Comparison of ENCODE assay signal across 23 cellular contexts in the genomic region with DNA sequence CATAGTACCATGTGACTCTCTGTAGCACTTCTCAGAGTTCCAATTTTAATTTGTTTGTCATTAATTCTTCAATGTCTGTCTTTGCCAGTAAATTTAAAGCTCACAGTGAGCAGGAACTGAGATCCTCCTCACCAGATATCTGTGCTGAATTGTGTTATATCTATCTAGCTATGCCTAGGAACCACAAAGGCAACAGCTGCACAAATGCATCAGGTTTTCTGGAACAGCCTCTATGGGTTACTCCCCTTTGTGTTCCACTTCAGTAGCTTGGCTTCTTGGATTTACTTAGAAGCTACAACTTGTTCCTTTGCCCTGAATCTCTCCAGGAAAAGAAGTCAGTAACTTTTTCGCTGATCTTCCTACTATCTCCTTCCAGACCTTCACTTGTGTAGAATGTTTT.
DNase-seq lines count a peak whose midpoint lies in the region; ATAC-seq and TF ChIP-seq lines count a peak whose summit lies in the region.
"Had no signal": no experiment of that assay in that cellular context is flagged by ENCODE, and none has a peak within 500 bp of the region (broad histone marks: within the 10 kb centered on the region; RNA-seq: fewer than 3 reads in every experiment).

No MANE protein-coding gene starts in this region.

- H3K9me3 Mint-ChIP-seq in activated CD8-positive, alpha-beta T cell treated with anti-CD3 and anti-CD28 coated beads, Interleukin-2, amount 10 ng/mL, durations not matched to agents 7 days and 5 days (ENCODE audit: insufficient read depth): peaks cover 5% of the 10 kb centered on the region

- no peak overlapping the region for H2BK120ac ChIP-seq in neuronal stem cell (ENCODE audit: low read depth, low read length)

- no peak overlapping the region for H2BK5ac ChIP-seq in neuronal stem cell (ENCODE audit: low read length)

- no peaks in the 10 kb centered on the region for H4K20me1 ChIP-seq in PC-9 (ENCODE audit: insufficient read depth)
- H4K20me1 ChIP-seq: BLaER1 treated with 17β-estradiol and CSF1 and Interleukin-3, amounts not matched to agents 10 nM and 100 nM had no signal

- H2AK5ac ChIP-seq in neuronal stem cell (ENCODE audit: low read depth, low read length): no peak overlapping the region

- H3K4me3 Mint-ChIP-seq in activated CD8-positive, alpha-beta T cell treated with anti-CD3 and anti-CD28 coated beads, Interleukin-2, amount 10 ng/mL, durations not matched to agents 7 days and 5 days: no peak overlapping the region
- H3K4me3 Mint-ChIP-seq: CD14-positive monocyte; CD4-positive, alpha-beta T cell; CD8-positive, alpha-beta memory T cell; GM23338; H9 had no signal

- H3K9me3 ChIP-seq in PC-9 (ENCODE audit: insufficient read depth, low read depth) (no peaks in the 10 kb centered on the region), neuronal stem cell (replicated peaks in 1 of 2; ENCODE audit: control insufficient read depth in 2 of 2, insufficient read depth in 1 of 2, low read depth in 1 of 2, low read length in 2 of 2) (peaks cover 0 to 1% of the 10 kb centered on the region in 2 donors)
- H3K9me3 ChIP-seq: A549, BE2C had no signal

- no peaks in the 10 kb centered on the region for H3K36me3 Mint-ChIP-seq in activated CD8-positive, alpha-beta T cell treated with anti-CD3 and anti-CD28 coated beads, Interleukin-2, amount 10 ng/mL, durations not matched to agents 7 days and 5 days (ENCODE audit: low read depth)
- H3K36me3 Mint-ChIP-seq: CD14-positive monocyte; CD8-positive, alpha-beta memory T cell had no signal

- H3K9ac ChIP-seq in neuronal stem cell (ENCODE audit: low read depth, low read length, poor library complexity): no peak overlapping the region
- H3K9ac ChIP-seq: BLaER1 treated with 17β-estradiol and CSF1 and Interleukin-3, amounts not matched to agents 10 nM and 100 nM had no signal

- H3K27ac ChIP-seq in PC-9 (no peak overlapping the region), neuronal stem cell (replicated peaks; ENCODE audit: low read length) (no peak overlapping the region)
- H3K27ac ChIP-seq: A549; BLaER1 treated with 17β-estradiol and CSF1 and Interleukin-3, amounts not matched to agents 10 nM and 100 nM had no signal

- intact Hi-C loops in PC-9 (cut with micrococcal nuclease; ENCODE audit: unreplicated experiment): no loop called here

- H3K23ac ChIP-seq in neuronal stem cell (ENCODE audit: low read depth, low read length, poor library complexity): no peak overlapping the region

- DNase-seq in PC-9 (no peak), left kidney (ENCODE audit: low read depth, low spot score) (peak; percentile 45), neuronal stem cell (ENCODE audit: low spot score) (no peak), NOMO-1 treated with DMSO at 0.1 percent for 48 hours (lab: John Stamatoyannopoulos, UW; ENCODE audit: unreplicated experiment) (no peak), cerebellar cortex (ENCODE audit: low spot score) (no peak)
- no peak for DNase-seq in activated CD8-positive, alpha-beta T cell treated with anti-CD3 and anti-CD28 coated beads, Interleukin-2, amount 10 ng/mL, durations not matched to agents 7 days and 5 days
- DNase-seq: 8988T; ACHN; AML-193; BE2C; CD4-positive, alpha-beta T cell; CD8-positive, alpha-beta memory T cell; DMS 273 treated with DMSO at 0.1 percent for 48 hours; DMS53; DMS79 treated with DMSO at 0.1 percent for 48 hours; GF-D8; H9 had no signal

- H3K4me2 ChIP-seq in PC-9 (no peak overlapping the region), neuronal stem cell (ENCODE audit: insufficient read depth, low read length, poor library complexity, severe bottlenecking) (no peak overlapping the region)
- H3K4me2 ChIP-seq: A549; BLaER1 treated with 17β-estradiol and CSF1 and Interleukin-3, amounts not matched to agents 10 nM and 100 nM; GM23338 had no signal

- TF ChIP-seq CTCF in PC-9 (conservative IDR thresholded peaks at IDR 0.05): no peak

- H3K18ac ChIP-seq in neuronal stem cell (ENCODE audit: low read length): no peak overlapping the region

- H3K4me1 ChIP-seq in PC-9 (replicated peaks; ENCODE audit: insufficient read depth): no peaks in the 10 kb centered on the region
- H3K4me1 ChIP-seq in neuronal stem cell (ENCODE audit: control insufficient read depth in 2 of 2, insufficient read depth in 1 of 2, low read depth in 1 of 2, low read length in 2 of 2): no peaks in the 10 kb centered on the region
- H3K4me1 ChIP-seq: A549; BE2C; BLaER1 treated with 17β-estradiol and CSF1 and Interleukin-3, amounts not matched to agents 10 nM and 100 nM had no signal

- no peak for ATAC-seq in activated CD8-positive, alpha-beta T cell treated with anti-CD3 and anti-CD28 coated beads, Interleukin-2, amount 10 ng/mL, durations not matched to agents 7 days and 5 days
- ATAC-seq in GM18505 (IDR thresholded peaks at IDR 0.05; ENCODE audit: unreplicated experiment): no peak
- ATAC-seq: A549, GM23338, HCT116 had no signal

- no CpG with 5 or more reads among the region's 1 CpG for WGBS in neuronal stem cell (ENCODE audit: extremely low coverage in 2 of 2, insufficient read length in 2 of 2, insufficient replicate concordance in 1 of 2), 2 donors

- CTCF ChIA-PET in PC-9 (lab: Charles Lee): no interaction called here
- CTCF ChIA-PET in activated CD8-positive, alpha-beta T cell treated with anti-CD3 and anti-CD28 coated beads, Interleukin-2, amount 10 ng/mL, durations not matched to agents 7 days and 5 days (lab: Charles Lee): no interaction called here

- H3F3A ChIP-seq in PC-9 (ENCODE audit: insufficient read depth, low read depth): no peaks in the 10 kb centered on the region

- no peak overlapping the region for H4K8ac ChIP-seq in neuronal stem cell (ENCODE audit: low read depth, low read length)

- H2BK12ac ChIP-seq in neuronal stem cell (ENCODE audit: low read length): no peak overlapping the region

- H3K79me2 ChIP-seq in PC-9 (ENCODE audit: low read depth): no peaks in the 10 kb centered on the region

- no peak overlapping the region for H4K91ac ChIP-seq in neuronal stem cell (ENCODE audit: low read depth, low read length, poor library complexity)

- H3K4me1 Mint-ChIP-seq in activated CD8-positive, alpha-beta T cell treated with anti-CD3 and anti-CD28 coated beads, Interleukin-2, amount 10 ng/mL, durations not matched to agents 7 days and 5 days (ENCODE audit: low read depth): no peaks in the 10 kb centered on the region
- H3K4me1 Mint-ChIP-seq: CD14-positive monocyte; CD8-positive, alpha-beta memory T cell; GM23338; H9 had no signal

- no peaks in the 10 kb centered on the region for H3K79me1 ChIP-seq in neuronal stem cell (ENCODE audit: low read depth, low read length)

- POLR2A ChIA-PET in PC-9 (lab: Charles Lee; ENCODE audit: unreplicated experiment): interaction anchor here (0.7 kb wide), 1 partner anchor 875 kb away, joined by 5 read pairs; no protein-coding TSS in a partner anchor
- POLR2A ChIA-PET in activated CD8-positive, alpha-beta T cell treated with anti-CD3 and anti-CD28 coated beads, Interleukin-2, amount 10 ng/mL, durations not matched to agents 7 days and 5 days (lab: Charles Lee): no interaction called here

- no peak overlapping the region for H2BK15ac ChIP-seq in neuronal stem cell (ENCODE audit: low read length)

- no peaks in the 10 kb centered on the region for H3K36me3 ChIP-seq in PC-9 (ENCODE audit: low read depth)
- H3K36me3 ChIP-seq in neuronal stem cell (replicated peaks in 1 of 2; ENCODE audit: control insufficient read depth in 2 of 2, insufficient read depth in 2 of 2, low read length in 2 of 2): no peaks in the 10 kb centered on the region
- H3K36me3 ChIP-seq: BE2C; BLaER1 treated with 17β-estradiol and CSF1 and Interleukin-3, amounts not matched to agents 10 nM and 100 nM had no signal

- no peaks in the 10 kb centered on the region for H3K27me3 Mint-ChIP-seq in activated CD8-positive, alpha-beta T cell treated with anti-CD3 and anti-CD28 coated beads, Interleukin-2, amount 10 ng/mL, durations not matched to agents 7 days and 5 days (ENCODE audit: low read depth)
- H3K27me3 Mint-ChIP-seq: CD4-positive, alpha-beta T cell; CD8-positive, alpha-beta memory T cell had no signal

- no peak overlapping the region for H3K27ac Mint-ChIP-seq in activated CD8-positive, alpha-beta T cell treated with anti-CD3 and anti-CD28 coated beads, Interleukin-2, amount 10 ng/mL, durations not matched to agents 7 days and 5 days
- H3K27ac Mint-ChIP-seq: CD14-positive monocyte; CD4-positive, alpha-beta T cell; CD8-positive, alpha-beta memory T cell; GM23338; H9 had no signal

- no peaks in the 10 kb centered on the region for H3K27me3 ChIP-seq in PC-9 (ENCODE audit: insufficient read depth, low read depth)
- H3K27me3 ChIP-seq in neuronal stem cell (ENCODE audit: control insufficient read depth in 3 of 3, insufficient read depth in 3 of 3, low read depth in 1 of 3, low read length in 3 of 3): no peaks in the 10 kb centered on the region
- H3K27me3 ChIP-seq: BE2C; BLaER1 treated with 17β-estradiol and CSF1 and Interleukin-3, amounts not matched to agents 10 nM and 100 nM had no signal

- no peak overlapping the region for H3K4me3 ChIP-seq in PC-9
- H3K4me3 ChIP-seq in neuronal stem cell (ENCODE audit: low read length in 2 of 2): no peak overlapping the region
- H3K4me3 ChIP-seq: A549; BLaER1 treated with 17β-estradiol and CSF1 and Interleukin-3, amounts not matched to agents 10 nM and 100 nM; GM23338 had no signal

- no peak for TF ChIP-seq POLR2A in GM18505 (IDR thresholded peaks at IDR 0.05; ENCODE audit: borderline replicate concordance, extremely low read depth, insufficient read depth, insufficient read length)

- H3K9me2 ChIP-seq in PC-9 (ENCODE audit: insufficient read depth): 0 out of 2 replicates have a peak, but pooled peaks cover 4% of the 10 kb centered on the region

- no TSS peak for BruUV-seq in PC-9 (replicated peaks; lab: Mats Ljungman, UMichigan)

- no peak overlapping the region for H3K14ac ChIP-seq in neuronal stem cell (ENCODE audit: low read length)

- H3K4ac ChIP-seq in neuronal stem cell (ENCODE audit: low read length): no peak overlapping the region

- H2AFZ ChIP-seq in PC-9 (peak overlapping the region; percentile 50; the same call in 1 of the 2 replicates), neuronal stem cell (ENCODE audit: low read length) (peak overlapping the region; percentile 55)
- H2AFZ ChIP-seq: GM23338 had no signal
